In genomic region chr19:39416152-39416551, GRCh38 we compare ENCODE assay signal across 1 cellular context.
TF ChIP-seq lines count a peak whose summit lies in the region.

No MANE protein-coding gene starts in this region.

TF ChIP-seq in SK-N-SH, 30 proteins besides CTCF, POLR2A, EP300 and RAD21:
- no peak for TF ChIP-seq FOXM1 (IDR thresholded peaks at IDR 0.05; ENCODE audit: low read depth)
- no peak for TF ChIP-seq YY1 (IDR thresholded peaks at IDR 0.05; ENCODE audit: low read depth)
- TF ChIP-seq, protein P1, sequence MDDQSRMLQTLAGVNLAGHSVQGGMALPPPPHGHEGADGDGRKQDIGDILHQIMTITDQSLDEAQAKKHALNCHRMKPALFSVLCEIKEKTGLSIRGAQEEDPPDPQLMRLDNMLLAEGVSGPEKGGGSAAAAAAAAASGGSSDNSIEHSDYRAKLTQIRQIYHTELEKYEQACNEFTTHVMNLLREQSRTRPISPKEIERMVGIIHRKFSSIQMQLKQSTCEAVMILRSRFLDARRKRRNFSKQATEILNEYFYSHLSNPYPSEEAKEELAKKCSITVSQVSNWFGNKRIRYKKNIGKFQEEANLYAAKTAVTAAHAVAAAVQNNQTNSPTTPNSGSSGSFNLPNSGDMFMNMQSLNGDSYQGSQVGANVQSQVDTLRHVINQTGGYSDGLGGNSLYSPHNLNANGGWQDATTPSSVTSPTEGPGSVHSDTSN (IDR thresholded peaks at IDR 0.05), result no peak
- no peak for TF ChIP-seq RCOR1 (IDR thresholded peaks at IDR 0.05; ENCODE audit: low read length)
- no peak for TF ChIP-seq FOSL2 (IDR thresholded peaks at IDR 0.05; ENCODE audit: borderline replicate concordance, low read depth)
- TF ChIP-seq, protein P2, sequence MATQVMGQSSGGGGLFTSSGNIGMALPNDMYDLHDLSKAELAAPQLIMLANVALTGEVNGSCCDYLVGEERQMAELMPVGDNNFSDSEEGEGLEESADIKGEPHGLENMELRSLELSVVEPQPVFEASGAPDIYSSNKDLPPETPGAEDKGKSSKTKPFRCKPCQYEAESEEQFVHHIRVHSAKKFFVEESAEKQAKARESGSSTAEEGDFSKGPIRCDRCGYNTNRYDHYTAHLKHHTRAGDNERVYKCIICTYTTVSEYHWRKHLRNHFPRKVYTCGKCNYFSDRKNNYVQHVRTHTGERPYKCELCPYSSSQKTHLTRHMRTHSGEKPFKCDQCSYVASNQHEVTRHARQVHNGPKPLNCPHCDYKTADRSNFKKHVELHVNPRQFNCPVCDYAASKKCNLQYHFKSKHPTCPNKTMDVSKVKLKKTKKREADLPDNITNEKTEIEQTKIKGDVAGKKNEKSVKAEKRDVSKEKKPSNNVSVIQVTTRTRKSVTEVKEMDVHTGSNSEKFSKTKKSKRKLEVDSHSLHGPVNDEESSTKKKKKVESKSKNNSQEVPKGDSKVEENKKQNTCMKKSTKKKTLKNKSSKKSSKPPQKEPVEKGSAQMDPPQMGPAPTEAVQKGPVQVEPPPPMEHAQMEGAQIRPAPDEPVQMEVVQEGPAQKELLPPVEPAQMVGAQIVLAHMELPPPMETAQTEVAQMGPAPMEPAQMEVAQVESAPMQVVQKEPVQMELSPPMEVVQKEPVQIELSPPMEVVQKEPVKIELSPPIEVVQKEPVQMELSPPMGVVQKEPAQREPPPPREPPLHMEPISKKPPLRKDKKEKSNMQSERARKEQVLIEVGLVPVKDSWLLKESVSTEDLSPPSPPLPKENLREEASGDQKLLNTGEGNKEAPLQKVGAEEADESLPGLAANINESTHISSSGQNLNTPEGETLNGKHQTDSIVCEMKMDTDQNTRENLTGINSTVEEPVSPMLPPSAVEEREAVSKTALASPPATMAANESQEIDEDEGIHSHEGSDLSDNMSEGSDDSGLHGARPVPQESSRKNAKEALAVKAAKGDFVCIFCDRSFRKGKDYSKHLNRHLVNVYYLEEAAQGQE (IDR thresholded peaks at IDR 0.05; ENCODE audit: low read depth, low read length), result no peak
- TF ChIP-seq GABPA (IDR thresholded peaks at IDR 0.05; ENCODE audit: low read depth), result no peak
- no peak for TF ChIP-seq CHD2 (IDR thresholded peaks at IDR 0.05; ENCODE audit: low read length, partially characterized antibody)
- no peak for TF ChIP-seq POLR2AphosphoS5 (IDR thresholded peaks at IDR 0.05; ENCODE audit: low read depth, low read length)
- no peak for TF ChIP-seq GATA2 (CRISPR knock-in tag; IDR thresholded peaks at IDR 0.05)
- no peak for TF ChIP-seq RXRA (IDR thresholded peaks at IDR 0.05; ENCODE audit: borderline replicate concordance, low read depth)
- TF ChIP-seq IRF3 (IDR thresholded peaks at IDR 0.05; ENCODE audit: low read depth, low read length), result no peak
- no peak for TF ChIP-seq FOXJ3 (CRISPR knock-in tag; IDR thresholded peaks at IDR 0.05)
- no peak for TF ChIP-seq MEF2A (IDR thresholded peaks at IDR 0.05; ENCODE audit: borderline replicate concordance, low read depth)
- no peak for TF ChIP-seq JUND (IDR thresholded peaks at IDR 0.05)
- TF ChIP-seq MXI1 (IDR thresholded peaks at IDR 0.05; ENCODE audit: low read depth, low read length), result no peak
